11 cellular contexts compared by ENCODE assay signal in genomic region chr7:36671432-36671829, GRCh38. TPM values are rescaled to one million over a fixed set of nuclear protein-coding genes. Genes with fewer than 3 reads are reported as not detected.
"Had no signal": no experiment of that assay in that cellular context is flagged by ENCODE, and none has a peak within 500 bp of the region (broad histone marks: within the 10 kb centered on the region; RNA-seq: fewer than 3 reads in every experiment).

No MANE protein-coding gene starts in this region.

- H3K4me1 ChIP-seq: lower lobe of right lung, psoas muscle, right atrium auricular region, SJCRH30, testis had no signal

- H3K36me3 ChIP-seq: lower lobe of right lung, ovary, right atrium auricular region, SJCRH30 had no signal

- DNase-seq: aorta had no signal

- H3K27ac ChIP-seq: foreskin keratinocyte, lower lobe of right lung, ovary, psoas muscle, right atrium auricular region, SJCRH30, testis had no signal

- H3K4me3 ChIP-seq: lower lobe of right lung, ovary, psoas muscle, right atrium auricular region, SJCRH30, testis had no signal

- H3K36me3 Mint-ChIP-seq: brain, naive B cell had no signal

- H3K9me3 ChIP-seq: lower lobe of right lung, ovary, psoas muscle, right atrium auricular region, SJCRH30, testis had no signal

- H3K27me3 ChIP-seq: foreskin keratinocyte, ovary, right atrium auricular region, SJCRH30, testis had no signal

- H3K9me3 Mint-ChIP-seq: brain, naive B cell had no signal

- H3K4me3 Mint-ChIP-seq: brain, naive B cell had no signal

RNA-seq across cellular contexts. Expression of gene AOAH, which starts 52.9 kb away (rescaled TPM):
- total RNA-seq: dermis blood vessel endothelial cell, foreskin keratinocyte had no signal
